ENCODE assay signal across 1 cellular context in genomic region chr5:159214486-159215271, GRCh38.
TF ChIP-seq lines count a peak whose summit lies in the region.

No MANE protein-coding gene starts in this region.

TF ChIP-seq in GM23338, 12 proteins besides CTCF, POLR2A, EP300 and RAD21:
- no peak for TF ChIP-seq STAT1 (IDR thresholded peaks at IDR 0.05; ENCODE audit: unreplicated experiment)
